ENCODE assay signal across 29 cellular contexts in genomic region chr19:45483033-45483432, GRCh38.
"Had no signal": no experiment of that assay in that cellular context is flagged by ENCODE, and none has a peak within 500 bp of the region (broad histone marks: within the 10 kb centered on the region; RNA-seq: fewer than 3 reads in every experiment).

No MANE protein-coding gene starts in this region.

- H3K27me3 Mint-ChIP-seq: stimulated activated memory B cell treated with anti-CD40 and anti-IgM and Interleukin-4, amounts not matched to agents 10 μg/mL and 1 μg/mL and 100 μg/mL, for 72 hours; stimulated activated naive CD8-positive, alpha-beta T cell treated with anti-CD3 and anti-CD28 coated beads, Interleukin-15, amount 100 ng/mL, for 72 hours had no signal

- DNase-seq: stimulated activated CD4-positive, alpha-beta T cell treated with anti-CD3 and anti-CD28 coated beads, Interleukin-2, amount 100 ng/mL, for 48 hours; stimulated activated CD4-positive, alpha-beta T cell treated with anti-CD3 and anti-CD28 coated beads, Interleukin-4, amount 100 ng/mL, for 1 hour; stimulated activated CD4-positive, alpha-beta T cell treated with anti-CD3 and anti-CD28 coated beads, Interleukin-4, amount 100 ng/mL, for 24 hours; stimulated activated CD4-positive, alpha-beta T cell treated with anti-CD3 and anti-CD28 coated beads, Interleukin-4, amount 100 ng/mL, for 4 hours; stimulated activated CD8-positive, alpha-beta memory T cell treated with anti-CD3 and anti-CD28 coated beads, Interleukin-4, amount 100 ng/mL, for 48 hours; stimulated activated naive B cell treated with anti-CD40 and anti-IgM and Interleukin-4, amounts not matched to agents 10 μg/mL and 1 μg/mL and 100 μg/mL, for 72 hours; stimulated activated naive CD4-positive, alpha-beta T cell; stimulated activated naive CD4-positive, alpha-beta T cell treated with Interleukin-2 at 50 U/mL for 16 hours; stimulated activated naive CD8-positive, alpha-beta T cell treated with anti-CD3 and anti-CD28 coated beads, Interleukin-15, amount 100 ng/mL, for 72 hours; stimulated activated naive CD8-positive, alpha-beta T cell treated with anti-CD3 and anti-CD28 coated beads, Interleukin-15, Interleukin-2, amounts not matched to agents 100 U/mL and 50 U/mL, for 24 hours; stomach; substantia nigra; testis; thyroid gland; tibial artery; transverse colon; trophoblast cell; upper lobe of left lung; upper lobe of right lung; uterus had no signal

- H3K9me3 Mint-ChIP-seq: stimulated activated effector memory CD8-positive, alpha-beta T cell treated with anti-CD3 and anti-CD28 coated beads, Interleukin-12 subunit alpha, Interleukin-12 subunit beta, amount 100 ng/mL, for 72 hours; stimulated activated memory B cell treated with anti-CD40 and anti-IgM and Interleukin-4, amounts not matched to agents 10 μg/mL and 1 μg/mL and 100 μg/mL, for 72 hours; stimulated activated naive B cell treated with anti-CD40 and anti-IgM and Interleukin-4, amounts not matched to agents 10 μg/mL and 1 μg/mL and 100 μg/mL, for 72 hours; stimulated activated naive CD8-positive, alpha-beta T cell treated with anti-CD3 and anti-CD28 coated beads, Interleukin-15, amount 100 ng/mL, for 72 hours; stimulated activated naive CD8-positive, alpha-beta T cell treated with anti-CD3 and anti-CD28 coated beads, Interleukin-15, Interleukin-2, amounts not matched to agents 100 ng/mL and 50 ng/mL, for 24 hours; type B pancreatic cell had no signal

- H3K4me3 ChIP-seq: stomach, suprapubic skin, testis, thoracic aorta, thyroid gland, tibial artery, tibial nerve, transverse colon, upper lobe of left lung, upper lobe of right lung, uterus, vagina had no signal

- H3K27me3 ChIP-seq: stomach, suprapubic skin, testis, thyroid gland, tibial artery, tibial nerve, upper lobe of left lung, upper lobe of right lung, uterus, vagina had no signal

- H3K36me3 ChIP-seq: suprapubic skin, thoracic aorta, thyroid gland, tibial artery, tibial nerve, transverse colon, upper lobe of left lung, upper lobe of right lung, uterus, vagina had no signal

- H3K27ac Mint-ChIP-seq: stimulated activated effector memory CD8-positive, alpha-beta T cell treated with anti-CD3 and anti-CD28 coated beads, Interleukin-12 subunit alpha, Interleukin-12 subunit beta, amount 100 ng/mL, for 72 hours; stimulated activated memory B cell treated with anti-CD40 and anti-IgM and Interleukin-4, amounts not matched to agents 10 μg/mL and 1 μg/mL and 100 μg/mL, for 72 hours; stimulated activated naive CD8-positive, alpha-beta T cell treated with anti-CD3 and anti-CD28 coated beads, Interleukin-15, amount 100 ng/mL, for 72 hours; stimulated activated naive CD8-positive, alpha-beta T cell treated with anti-CD3 and anti-CD28 coated beads, Interleukin-15, Interleukin-2, amounts not matched to agents 100 ng/mL and 50 ng/mL, for 24 hours; type B pancreatic cell had no signal

- ATAC-seq: stimulated activated effector memory CD8-positive, alpha-beta T cell treated with anti-CD3 and anti-CD28 coated beads, Interleukin-12 subunit alpha, Interleukin-12 subunit beta, amount 100 ng/mL, for 72 hours; stimulated activated memory B cell treated with anti-CD40 and anti-IgM and Interleukin-4, amounts not matched to agents 10 μg/mL and 1 μg/mL and 100 μg/mL, for 72 hours; stimulated activated naive B cell treated with anti-CD40 and anti-IgM and Interleukin-4, amounts not matched to agents 10 μg/mL and 1 μg/mL and 100 μg/mL, for 72 hours; stimulated activated naive CD8-positive, alpha-beta T cell treated with anti-CD3 and anti-CD28 coated beads, Interleukin-15, amount 100 ng/mL, for 72 hours; stimulated activated naive CD8-positive, alpha-beta T cell treated with anti-CD3 and anti-CD28 coated beads, Interleukin-15, Interleukin-2, amounts not matched to agents 100 U/mL and 50 U/mL, for 24 hours; upper lobe of right lung had no signal

- H3K27ac ChIP-seq: stomach, suprapubic skin, testis, thoracic aorta, thyroid gland, tibial artery, tibial nerve, transverse colon, upper lobe of left lung, upper lobe of right lung, uterus, vagina had no signal

- H3K4me1 ChIP-seq: uterus had no signal

- H3K36me3 Mint-ChIP-seq: stimulated activated memory B cell treated with anti-CD40 and anti-IgM and Interleukin-4, amounts not matched to agents 10 μg/mL and 1 μg/mL and 100 μg/mL, for 72 hours; type B pancreatic cell had no signal

- H3K4me3 Mint-ChIP-seq: stimulated activated effector memory CD8-positive, alpha-beta T cell treated with anti-CD3 and anti-CD28 coated beads, Interleukin-12 subunit alpha, Interleukin-12 subunit beta, amount 100 ng/mL, for 72 hours; stimulated activated memory B cell treated with anti-CD40 and anti-IgM and Interleukin-4, amounts not matched to agents 10 μg/mL and 1 μg/mL and 100 μg/mL, for 72 hours; stimulated activated naive B cell treated with anti-CD40 and anti-IgM and Interleukin-4, amounts not matched to agents 10 μg/mL and 1 μg/mL and 100 μg/mL, for 72 hours; stimulated activated naive CD8-positive, alpha-beta T cell treated with anti-CD3 and anti-CD28 coated beads, Interleukin-15, amount 100 ng/mL, for 72 hours; stimulated activated naive CD8-positive, alpha-beta T cell treated with anti-CD3 and anti-CD28 coated beads, Interleukin-15, Interleukin-2, amounts not matched to agents 100 ng/mL and 50 ng/mL, for 24 hours; type B pancreatic cell had no signal

- FAIRE-seq: urothelium cell line had no signal

- H3K9me3 ChIP-seq: stomach, suprapubic skin, testis, thoracic aorta, thyroid gland, tibial artery, tibial nerve, transverse colon, upper lobe of left lung, upper lobe of right lung, uterus, vagina had no signal
